ENCODE assay signal across 16 cellular contexts in the genomic region with DNA sequence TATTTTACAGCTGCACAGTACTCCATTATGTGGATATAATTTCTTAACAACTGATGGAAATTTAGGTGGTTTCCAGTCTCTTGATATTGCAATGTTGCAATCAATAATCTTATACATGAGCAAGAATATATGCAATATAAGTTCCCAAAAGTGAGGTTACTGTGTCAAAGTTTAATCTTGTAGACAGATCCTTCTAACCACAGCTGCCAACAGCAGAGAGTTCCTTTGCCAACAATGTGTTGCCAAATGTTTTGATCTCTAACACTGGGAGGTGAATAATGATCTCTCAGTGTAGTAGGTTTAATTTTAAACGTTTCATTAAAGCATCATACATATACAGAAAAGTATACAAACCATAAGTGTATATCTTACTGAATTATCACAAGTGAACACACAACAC. TPM values are rescaled to one million over a fixed set of nuclear protein-coding genes. Genes with fewer than 3 reads are reported as not detected.
DNase-seq lines count a peak whose midpoint lies in the region; ATAC-seq lines count a peak whose summit lies in the region.
"Had no signal": no experiment of that assay in that cellular context is flagged by ENCODE, and none has a peak within 500 bp of the region (broad histone marks: within the 10 kb centered on the region; RNA-seq: fewer than 3 reads in every experiment).

No MANE protein-coding gene starts in this region.

- no peak overlapping the region for H3K9ac ChIP-seq in adipocyte (ENCODE audit: low read length)

- peaks cover 12% of the 10 kb centered on the region for H3K4me1 ChIP-seq in adipocyte (ENCODE audit: control insufficient read depth, insufficient read depth, low read length)
- H3K4me1 ChIP-seq: SJSA1 had no signal

- ATAC-seq in left lobe of liver, result peak; percentile 90
- ATAC-seq: GM23338, PC-3 had no signal

- no peak overlapping the region for H3K4me3 ChIP-seq in adipocyte (ENCODE audit: low read length)
- H3K4me3 ChIP-seq: GM23338, SJSA1 had no signal

- H3K9me3 ChIP-seq in adipocyte (ENCODE audit: control insufficient read depth, low read length), result no peaks in the 10 kb centered on the region
- H3K9me3 ChIP-seq: SJSA1 had no signal

- peaks cover 47% of the 10 kb centered on the region for H3K36me3 ChIP-seq in adipocyte (ENCODE audit: control insufficient read depth, insufficient read depth, low read length, severe bottlenecking)

- H3K27me3 ChIP-seq in adipocyte (replicated peaks; ENCODE audit: control insufficient read depth, insufficient read depth, low read length), result no peaks in the 10 kb centered on the region
- H3K27me3 ChIP-seq: SJSA1 had no signal

- peak; percentile 20 for DNase-seq in CD1c-positive myeloid dendritic cell (ENCODE audit: extremely low spot score)
- DNase-seq in GF-D8 (lab: John Stamatoyannopoulos, UW), result peak; percentile 36
- DNase-seq in adipocyte (ENCODE audit: low read depth), result peak; percentile 14
- no peak for DNase-seq in left lobe of liver (ENCODE audit: low spot score)
- DNase-seq in dermis blood vessel endothelial cell, result no peak
- no peak for DNase-seq in NCI-H1436 treated with DMSO at 0.1 percent for 48 hours (lab: John Stamatoyannopoulos, UW)
- DNase-seq in Ammon's horn (ENCODE audit: low spot score), result no peak
- DNase-seq: Calu3; CD4-positive, alpha-beta memory T cell; Karpas-422; NCI-H1417 treated with DMSO at 0.1 percent for 48 hours; NCI-H2081; NCI-H748 treated with DMSO at 0.1 percent for 48 hours; PC-3 had no signal

RNA-seq across cellular contexts. Expression of a gene that starts 54.5 kb away (rescaled TPM):
- total RNA-seq in left lobe of liver (12.3 TPM), dermis blood vessel endothelial cell (26.9 and 57.9 TPM in 2 replicates)

Comparison
In these comparisons a context has a peak if more than half of its experiments do, and no peak if none do; other contexts are left out.
1. DNase-seq: peak in CD1c-positive myeloid dendritic cell (single experiment), GF-D8 (single experiment) and adipocyte (single experiment); none in left lobe of liver (single experiment), dermis blood vessel endothelial cell (single experiment), NCI-H1436 treated with DMSO at 0.1 percent for 48 hours (single experiment) and Ammon's horn (single experiment).